ENCODE assay signal across 25 cellular contexts in genomic region chr1:3516911-3517310, GRCh38.
"Had no signal": no experiment of that assay in that cellular context is flagged by ENCODE, and none has a peak within 500 bp of the region (broad histone marks: within the 10 kb centered on the region; RNA-seq: fewer than 3 reads in every experiment).

No MANE protein-coding gene starts in this region.

- H3K9me3 ChIP-seq: ascending aorta, esophagus squamous epithelium, left ventricle myocardium inferior, ovary, thyroid gland, upper lobe of right lung had no signal

- H3K27me3 ChIP-seq: ascending aorta, esophagus squamous epithelium, ovary, thyroid gland, upper lobe of right lung had no signal

- H3K4me1 ChIP-seq: esophagus squamous epithelium, left ventricle myocardium inferior, thyroid gland, upper lobe of right lung had no signal

- ATAC-seq: sciatic nerve; stimulated activated effector memory CD8-positive, alpha-beta T cell treated with anti-CD3 and anti-CD28 coated beads, Interleukin-12 subunit alpha, Interleukin-12 subunit beta, amount 100 ng/mL, for 72 hours; upper lobe of right lung; WTC11 had no signal

- H3K36me3 ChIP-seq: left ventricle myocardium inferior, ovary, thyroid gland, upper lobe of right lung had no signal

- DNase-seq: activated CD4-positive, alpha-beta memory T cell treated with anti-CD3 and anti-CD28 coated beads, Interleukin-2, amount 10 ng/mL, durations not matched to agents 7 days and 5 days; activated CD4-positive, alpha-beta T cell treated with anti-CD3 and anti-CD28 coated beads for 1 hour; activated CD4-positive, alpha-beta T cell treated with anti-CD3 and anti-CD28 coated beads, Interleukin-2, amount 10 ng/mL, durations not matched to agents 7 days and 5 days; activated CD8-positive, alpha-beta memory T cell treated with anti-CD3 and anti-CD28 coated beads, Interleukin-2, amount 50 U/mL, for 48 hours; activated gamma-delta T cell; activated naive CD4-positive, alpha-beta T cell treated with anti-CD3 and anti-CD28 coated beads, Interleukin-2, amount 10 ng/mL, durations not matched to agents 7 days and 5 days; activated naive CD8-positive, alpha-beta T cell treated with anti-CD3 and anti-CD28 coated beads, Interleukin-2, amount 10 ng/mL, durations not matched to agents 7 days and 5 days; activated T-cell treated with anti-CD3 and anti-CD28 coated beads, Interleukin-2, amount 50 U/mL, for 24 hours; caudate nucleus; dermis blood vessel endothelial cell; effector CD4-positive, alpha-beta T cell; esophagus squamous epithelium; left ventricle myocardium inferior; naive B cell; nephron progenitor cell; ovary; small intestine; stimulated activated CD4-positive, alpha-beta T cell treated with anti-CD3 and anti-CD28 coated beads, Interleukin-4, amount 100 ng/mL, for 24 hours; thyroid gland; upper lobe of right lung had no signal

- H3K27ac ChIP-seq: epithelial cell of prostate, esophagus squamous epithelium, left ventricle myocardium inferior, ovary, thyroid gland, upper lobe of right lung had no signal

- H3K4me3 ChIP-seq: ascending aorta, esophagus squamous epithelium, left ventricle myocardium inferior, ovary, thyroid gland, upper lobe of right lung had no signal
